In the genomic region with DNA sequence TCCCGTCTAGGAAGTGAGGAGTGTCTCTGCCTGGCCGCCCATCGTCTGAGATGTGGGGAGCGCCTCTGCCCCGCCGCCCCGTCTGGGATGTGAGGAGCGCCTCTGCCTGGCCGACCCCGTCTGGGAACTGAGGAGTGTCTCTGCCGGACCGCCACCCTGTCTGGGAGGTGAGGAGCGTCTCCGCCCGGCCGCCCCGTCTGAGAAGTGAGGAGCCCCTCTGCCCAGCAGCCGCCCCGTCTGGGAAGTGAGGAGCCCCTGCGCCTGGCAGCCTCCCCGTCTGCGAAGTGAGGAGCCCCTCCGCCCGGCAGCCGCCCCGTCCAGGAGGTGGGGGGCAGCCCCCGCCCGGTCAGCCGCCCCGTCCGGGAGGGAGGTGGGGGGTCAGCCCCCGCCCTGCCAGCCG, we compare ENCODE assay signal across 1 cellular context. TPM values are rescaled to one million over a fixed set of nuclear protein-coding genes. Genes with fewer than 3 reads are reported as not detected.
"Had no signal": no experiment of that assay in that cellular context is flagged by ENCODE, and none has a peak within 500 bp of the region (broad histone marks: within the 10 kb centered on the region; RNA-seq: fewer than 3 reads in every experiment).

No MANE protein-coding gene starts in this region.

RNA-seq across cellular contexts. Expression of a gene that starts 52.3 kb away (rescaled TPM):
- total RNA-seq: SK-MEL-5 had no signal
